Comparison of ENCODE assay signal across 12 cellular contexts in the genomic region with DNA sequence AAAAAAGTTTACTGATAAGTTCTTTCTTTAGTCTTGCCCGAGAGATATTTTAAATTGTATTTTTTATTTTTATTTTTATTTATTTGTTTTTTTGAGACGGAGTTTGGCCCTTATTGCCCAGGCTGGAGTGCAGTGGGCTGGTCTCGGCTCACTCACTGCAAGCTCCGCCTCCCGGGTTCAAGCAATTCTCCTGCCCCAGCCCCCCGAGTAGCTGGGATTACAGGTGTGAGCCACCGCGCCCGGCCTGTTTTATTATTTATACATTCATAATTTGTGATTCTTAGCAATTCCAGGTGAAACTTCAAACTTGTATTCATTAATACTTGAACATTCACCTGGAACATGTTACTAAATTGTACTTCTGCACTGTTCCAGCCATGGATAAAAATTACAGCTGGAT. TPM values are rescaled to one million over a fixed set of nuclear protein-coding genes. Genes with fewer than 3 reads are reported as not detected.
DNase-seq lines count a peak whose midpoint lies in the region; ATAC-seq lines count a peak whose summit lies in the region.
"Had no signal": no experiment of that assay in that cellular context is flagged by ENCODE, and none has a peak within 500 bp of the region (broad histone marks: within the 10 kb centered on the region; RNA-seq: fewer than 3 reads in every experiment).

No MANE protein-coding gene starts in this region.

- H3K27me3 Mint-ChIP-seq in activated T-cell treated with anti-CD3 and anti-CD28 coated beads, Interleukin-2, amount 50 U/mL, for 24 hours = no peaks in the 10 kb centered on the region
- H3K27me3 Mint-ChIP-seq in T-cell (no peaks in the 10 kb centered on the region), immature natural killer cell (ENCODE audit: low read depth in 3 of 3) (peaks cover 22 to 43% (median 29%) of the 10 kb centered on the region in 3 donors)
- no peaks in the 10 kb centered on the region for H3K27me3 Mint-ChIP-seq in stimulated activated naive B cell treated with anti-CD40 and anti-IgM and Interleukin-4, amounts not matched to agents 10 μg/mL and 1 μg/mL and 100 μg/mL, for 72 hours

- POLR2A ChIA-PET in T-cell (lab: Charles Lee) = interaction anchor here (0.6 to 2.6 kb wide), 9 partner anchors 10 to 803 kb away, joined by 3 to 8 read pairs (median 4); partner anchors contain the start of gene CCNYL1 (in 1 of the 2)

- no peaks in the 10 kb centered on the region for H3K9me3 Mint-ChIP-seq in activated T-cell treated with anti-CD3 and anti-CD28 coated beads, Interleukin-2, amount 50 U/mL, for 24 hours
- H3K9me3 Mint-ChIP-seq in T-cell = no peaks in the 10 kb centered on the region
- H3K9me3 Mint-ChIP-seq in immature natural killer cell = peaks cover 0 to 2% (median 0%) of the 10 kb centered on the region in 6 donors
- H3K9me3 Mint-ChIP-seq in stimulated activated naive B cell treated with anti-CD40 and anti-IgM and Interleukin-4, amounts not matched to agents 10 μg/mL and 1 μg/mL and 100 μg/mL, for 72 hours = no peaks in the 10 kb centered on the region

- DNase-seq in activated T-cell treated with anti-CD3 and anti-CD28 coated beads, Interleukin-2, amount 50 U/mL, for 24 hours = no peak
- no peak for DNase-seq in activated T-cell treated with anti-CD3 and anti-CD28 coated beads for 4 hours
- DNase-seq in T-cell = no peak
- no peak for DNase-seq in immature natural killer cell
- DNase-seq in stimulated activated naive B cell treated with anti-CD40 and anti-IgM and Interleukin-4, amounts not matched to agents 10 μg/mL and 1 μg/mL and 100 μg/mL, for 72 hours = no peak
- DNase-seq in AG08396 (ENCODE audit: low spot score) = no peak
- DNase-seq: effector CD8-positive, alpha-beta T cell; NCI-H1436 treated with DMSO at 0.1 percent for 48 hours; stimulated activated CD4-positive, alpha-beta T cell treated with anti-CD3 and anti-CD28 coated beads, Interleukin-2, amount 100 ng/mL, for 24 hours; substantia nigra had no signal

- no peak for ATAC-seq in T-cell (replicated peaks in 1 of 4)
- no peak for ATAC-seq in stimulated activated naive B cell treated with anti-CD40 and anti-IgM and Interleukin-4, amounts not matched to agents 10 μg/mL and 1 μg/mL and 100 μg/mL, for 72 hours (replicated peaks)
- no peak for ATAC-seq in GM21447 (IDR thresholded peaks at IDR 0.05; ENCODE audit: unreplicated experiment)
- ATAC-seq in HG03135 (IDR thresholded peaks at IDR 0.05; ENCODE audit: unreplicated experiment) = no peak

- peak overlapping the region; percentile 89 for H3K4me3 Mint-ChIP-seq in activated T-cell treated with anti-CD3 and anti-CD28 coated beads, Interleukin-2, amount 50 U/mL, for 24 hours
- H3K4me3 Mint-ChIP-seq in T-cell (peak overlapping the region; percentile 84 to 93 (median 85)), immature natural killer cell (peak overlapping the region in 3 of 5 donors; percentile 87 to 99 (median 98))
- peak overlapping the region; percentile 48 to 91 for H3K4me3 Mint-ChIP-seq in stimulated activated naive B cell treated with anti-CD40 and anti-IgM and Interleukin-4, amounts not matched to agents 10 μg/mL and 1 μg/mL and 100 μg/mL, for 72 hours

- CTCF ChIA-PET in T-cell (lab: Charles Lee) = interaction anchor here (0.5 to 1.3 kb wide), 5 partner anchors 11 to 655 kb away, joined by 3 to 5 read pairs (median 4); no protein-coding TSS in a partner anchor

- H3K27ac Mint-ChIP-seq in activated T-cell treated with anti-CD3 and anti-CD28 coated beads, Interleukin-2, amount 50 U/mL, for 24 hours = peak overlapping the region; percentile 97
- H3K27ac Mint-ChIP-seq in T-cell = peak overlapping the region; percentile 88 to 97
- H3K27ac Mint-ChIP-seq in immature natural killer cell = peak overlapping the region; percentile 92 to 100 (median 99)
- peak overlapping the region; percentile 98 for H3K27ac Mint-ChIP-seq in stimulated activated naive B cell treated with anti-CD40 and anti-IgM and Interleukin-4, amounts not matched to agents 10 μg/mL and 1 μg/mL and 100 μg/mL, for 72 hours

- peaks cover 60% of the 10 kb centered on the region for H3K4me1 Mint-ChIP-seq in activated T-cell treated with anti-CD3 and anti-CD28 coated beads, Interleukin-2, amount 50 U/mL, for 24 hours (ENCODE audit: low read depth)
- peaks cover 46 to 67% (median 62%) of the 10 kb centered on the region in 3 donors for H3K4me1 Mint-ChIP-seq in T-cell
- H3K4me1 Mint-ChIP-seq in immature natural killer cell = peaks cover 65 to 70% of the 10 kb centered on the region in 2 donors
- peaks cover 23 to 44% of the 10 kb centered on the region in 2 donors for H3K4me1 Mint-ChIP-seq in stimulated activated naive B cell treated with anti-CD40 and anti-IgM and Interleukin-4, amounts not matched to agents 10 μg/mL and 1 μg/mL and 100 μg/mL, for 72 hours

- peaks cover 62% of the 10 kb centered on the region for H3K36me3 Mint-ChIP-seq in activated T-cell treated with anti-CD3 and anti-CD28 coated beads, Interleukin-2, amount 50 U/mL, for 24 hours (ENCODE audit: low read depth)
- H3K36me3 Mint-ChIP-seq in T-cell (peaks cover 6% of the 10 kb centered on the region), immature natural killer cell (no peaks in the 10 kb centered on the region)
- H3K36me3 Mint-ChIP-seq in stimulated activated naive B cell treated with anti-CD40 and anti-IgM and Interleukin-4, amounts not matched to agents 10 μg/mL and 1 μg/mL and 100 μg/mL, for 72 hours = peaks cover 13 to 27% of the 10 kb centered on the region in 2 donors

RNA-seq across cellular contexts. Expression of gene CREB1, which starts 2.9 kb away (rescaled TPM):
- total RNA-seq in T-cell = 100 to 1,000 TPM in 3 of 5 donors, 10 to 100 TPM in 2; 94.0 to 118 (median 100) TPM
- 10 to 100 TPM; 48.7 to 64.8 (median 59.4) TPM for polyA plus RNA-seq in immature natural killer cell
